In genomic region chr7:149240637-149241036, GRCh38 we compare ENCODE assay signal across 9 cellular contexts. TPM values are rescaled to one million over a fixed set of nuclear protein-coding genes. Genes with fewer than 3 reads are reported as not detected.
DNase-seq lines count a peak whose midpoint lies in the region; ATAC-seq and TF ChIP-seq lines count a peak whose summit lies in the region.
"Had no signal": no experiment of that assay in that cellular context is flagged by ENCODE, and none has a peak within 500 bp of the region (broad histone marks: within the 10 kb centered on the region; RNA-seq: fewer than 3 reads in every experiment).

No MANE protein-coding gene starts in this region.

- DNase-seq in BJ (ENCODE audit: low read depth) (no peak), dorsolateral prefrontal cortex (no peak), SHP77 (lab: John Stamatoyannopoulos, UW) (no peak), T1000 (lab: John Stamatoyannopoulos, UW) (no peak)
- no peak for DNase-seq in natural killer cell treated with Interleukin-12 subunit alpha and Interleukin-12 subunit beta and Interleukin-15 and Interleukin-18, amount 100 ng/mL, for 72 hours (ENCODE audit: low spot score)
- no peak for DNase-seq in stimulated activated CD4-positive, alpha-beta T cell treated with anti-CD3 and anti-CD28 coated beads, Interleukin-4, amount 100 ng/mL, for 24 hours
- no peak for DNase-seq in central memory CD4-positive, alpha-beta T cell
- DNase-seq: activated CD4-positive, alpha-beta T cell treated with anti-CD3 and anti-CD28 coated beads, Interleukin-2, amount 50 U/mL, for 4 hours had no signal

- peak overlapping the region; percentile 80 for H3K4me2 ChIP-seq in Loucy (ENCODE audit: low read depth, low read length, poor library complexity, severe bottlenecking)

- peaks cover 8% of the 10 kb centered on the region for H4K20me1 ChIP-seq in Loucy (ENCODE audit: insufficient read depth, low read length, poor library complexity, severe bottlenecking)

- CTCF ChIA-PET in BJ (lab: Yijun Ruan, JAX): interaction anchor here (0.5 to 1.4 kb wide), 5 partner anchors 9 to 386 kb away, joined by 3 to 4 read pairs (median 3); no protein-coding TSS in a partner anchor

- POLR2A ChIA-PET in BJ (lab: Charles Lee): no interaction called here

- intact Hi-C loops in dorsolateral prefrontal cortex (cut with DNase I): loop anchor here in 1 of 2 donors (5.0 kb wide), 1 partner anchor 257 kb away; the partner anchor contains the start of gene ZNF746

- ATAC-seq in natural killer cell treated with Interleukin-12 subunit alpha and Interleukin-12 subunit beta and Interleukin-15 and Interleukin-18, amount 100 ng/mL, for 72 hours: no peak

- H3K4me3 ChIP-seq in BJ (ENCODE audit: low read depth, low read length): peak overlapping the region; percentile 98
- H3K4me3 ChIP-seq in Loucy (ENCODE audit: low read length, poor library complexity, severe bottlenecking): peak overlapping the region; percentile 89
- peak overlapping the region in 58 of 59 donors; percentile 57 to 100 (median 95) for H3K4me3 ChIP-seq in dorsolateral prefrontal cortex

- peaks cover 8% of the 10 kb centered on the region for H3K36me3 Mint-ChIP-seq in natural killer cell treated with Interleukin-12 subunit alpha and Interleukin-12 subunit beta and Interleukin-15 and Interleukin-18, amount 100 ng/mL, for 72 hours

- H3K27ac Mint-ChIP-seq in natural killer cell treated with Interleukin-12 subunit alpha and Interleukin-12 subunit beta and Interleukin-15 and Interleukin-18, amount 100 ng/mL, for 72 hours: peak overlapping the region; percentile 75 to 91

- H3K27me3 Mint-ChIP-seq in natural killer cell treated with Interleukin-12 subunit alpha and Interleukin-12 subunit beta and Interleukin-15 and Interleukin-18, amount 100 ng/mL, for 72 hours: peaks cover 4 to 6% of the 10 kb centered on the region in 2 donors

- no peak overlapping the region for H3K27ac ChIP-seq in dorsolateral prefrontal cortex

- no peaks in the 10 kb centered on the region for H3F3A ChIP-seq in Loucy (ENCODE audit: low read depth)

- no peaks in the 10 kb centered on the region for H3K9me2 ChIP-seq in Loucy (replicated peaks; ENCODE audit: low read depth, low read length)

- H3K9ac ChIP-seq in Loucy (ENCODE audit: low read depth, low read length, poor library complexity, severe bottlenecking): peak overlapping the region; percentile 84

- TF ChIP-seq CTCF in BJ (IDR thresholded peaks at IDR 0.05; ENCODE audit: insufficient read depth, low read depth, low read length) (no peak), Loucy (conservative IDR thresholded peaks at IDR 0.05; ENCODE audit: low read length) (no peak), dorsolateral prefrontal cortex (IDR thresholded peaks at IDR 0.05 in 54 of 56, conservative IDR thresholded peaks at IDR 0.05 in 2 of 56; ENCODE audit: low read depth in 1 of 56, partially characterized antibody in 56 of 56) (no peak)

- peaks cover 29 to 32% of the 10 kb centered on the region in 2 donors for H3K4me1 Mint-ChIP-seq in natural killer cell treated with Interleukin-12 subunit alpha and Interleukin-12 subunit beta and Interleukin-15 and Interleukin-18, amount 100 ng/mL, for 72 hours (ENCODE audit: low read depth in 2 of 2)

- H3K4me3 Mint-ChIP-seq in natural killer cell treated with Interleukin-12 subunit alpha and Interleukin-12 subunit beta and Interleukin-15 and Interleukin-18, amount 100 ng/mL, for 72 hours: peak overlapping the region; percentile 96

- H3K36me3 ChIP-seq in BJ (ENCODE audit: control insufficient read depth, insufficient read depth, low read length): peaks cover 1% of the 10 kb centered on the region; the same call in 1 of the 2 replicates
- H3K36me3 ChIP-seq in Loucy (ENCODE audit: insufficient read depth, low read length): no peaks in the 10 kb centered on the region

- H3K9me3 Mint-ChIP-seq in natural killer cell treated with Interleukin-12 subunit alpha and Interleukin-12 subunit beta and Interleukin-15 and Interleukin-18, amount 100 ng/mL, for 72 hours: no peaks in the 10 kb centered on the region

- peaks cover 26% of the 10 kb centered on the region for H3K4me1 ChIP-seq in Loucy (ENCODE audit: insufficient read depth, low read length, poor library complexity, severe bottlenecking)

- no peaks in the 10 kb centered on the region for H3K27me3 ChIP-seq in BJ (ENCODE audit: control insufficient read depth, insufficient read depth, low read length)
- H3K27me3 ChIP-seq in Loucy (ENCODE audit: insufficient read depth, low read length, poor library complexity, severe bottlenecking): no peaks in the 10 kb centered on the region
- no peaks in the 10 kb centered on the region for H3K27me3 ChIP-seq in dorsolateral prefrontal cortex

- peaks cover 39% of the 10 kb centered on the region for H3K79me2 ChIP-seq in Loucy (ENCODE audit: insufficient read depth, low read length)

- H2AFZ ChIP-seq in Loucy (ENCODE audit: low read length): no peak overlapping the region

- 0 out of 2 replicates have a peak, but pooled peaks cover 4% of the 10 kb centered on the region for H3K9me3 ChIP-seq in Loucy (ENCODE audit: insufficient read depth, low read depth, low read length)

RNA-seq across cellular contexts. Expression of gene ZNF212, which starts 1.2 kb away (rescaled TPM):
- polyA plus RNA-seq in BJ (2011; rRNA removed): 3.2 and 4.6 TPM in 2 replicates
- 2.0 and 4.3 TPM in 2 replicates for polyA minus RNA-seq in BJ (2011; rRNA and poly(A)+ RNA removed)
- total RNA-seq in dorsolateral prefrontal cortex: 10 to 100 TPM in 83 of 120 experiments, 1 to 10 TPM in 37; 7.7 to 14.7 (median 10.7) TPM
- total RNA-seq in natural killer cell treated with Interleukin-12 subunit alpha and Interleukin-12 subunit beta and Interleukin-15 and Interleukin-18, amount 100 ng/mL, for 72 hours: 10 to 100 TPM; 11.5 to 19.9 TPM

RNA-seq across cellular contexts. Expression of gene ZNF783, which starts 21.4 kb away (rescaled TPM):
- 5.9 and 6.9 TPM in 2 replicates for polyA plus RNA-seq in BJ (2011; rRNA removed)
- polyA minus RNA-seq in BJ (2011; rRNA and poly(A)+ RNA removed): 5.7 and 6.7 TPM in 2 replicates
- 10 to 100 TPM; 15.2 to 39.8 (median 23.8) TPM for total RNA-seq in dorsolateral prefrontal cortex
- 10 to 100 TPM; 14.0 to 27.9 TPM for total RNA-seq in natural killer cell treated with Interleukin-12 subunit alpha and Interleukin-12 subunit beta and Interleukin-15 and Interleukin-18, amount 100 ng/mL, for 72 hours

RNA-seq across cellular contexts. Expression of gene ZNF282, which starts 45.3 kb away (rescaled TPM):
- polyA plus RNA-seq in BJ (2011; rRNA removed): 11.6 and 15.2 TPM in 2 replicates
- 16.0 and 18.7 TPM in 2 replicates for polyA minus RNA-seq in BJ (2011; rRNA and poly(A)+ RNA removed)
- 10 to 100 TPM; 14.8 to 29.7 (median 20.7) TPM for total RNA-seq in dorsolateral prefrontal cortex
- total RNA-seq in natural killer cell treated with Interleukin-12 subunit alpha and Interleukin-12 subunit beta and Interleukin-15 and Interleukin-18, amount 100 ng/mL, for 72 hours: 10 to 100 TPM; 37.4 to 46.7 TPM
